ENCODE assay signal across 9 cellular contexts in the genomic region with DNA sequence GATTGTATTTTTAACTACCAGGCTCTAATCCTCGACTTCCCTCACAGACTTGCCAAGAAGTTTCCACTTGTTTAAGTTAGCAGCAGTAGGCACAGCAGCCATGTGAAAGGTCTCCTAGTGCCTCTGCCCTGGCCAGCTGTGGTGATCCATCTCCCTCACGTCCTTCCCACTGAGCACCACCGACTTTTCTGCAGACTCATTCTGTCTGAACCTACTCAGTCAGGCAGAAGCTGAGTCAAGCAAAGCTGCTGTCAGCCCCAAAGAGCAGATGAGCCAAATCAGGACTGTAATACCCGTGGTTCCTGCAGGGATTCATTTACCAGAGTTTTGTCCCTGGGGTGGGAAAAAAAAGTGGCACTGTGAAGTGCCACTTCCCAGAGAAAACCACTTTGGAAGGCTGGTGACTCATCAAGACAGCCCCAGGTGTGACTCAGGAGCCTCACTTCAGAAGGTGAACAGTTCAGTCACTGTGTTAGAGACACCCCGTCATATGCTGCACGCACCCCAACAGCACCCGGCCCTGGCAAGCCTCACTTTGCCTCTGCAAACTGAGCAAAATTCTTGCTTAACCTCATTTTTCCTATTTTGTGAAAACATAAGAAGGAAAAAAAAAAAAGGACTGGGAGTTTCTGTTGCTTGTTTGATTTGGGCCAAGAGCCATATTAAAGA.
DNase-seq lines count a peak whose midpoint lies in the region; ATAC-seq, FAIRE-seq and TF ChIP-seq lines count a peak whose summit lies in the region.
"Had no signal": no experiment of that assay in that cellular context is flagged by ENCODE, and none has a peak within 500 bp of the region (broad histone marks: within the 10 kb centered on the region; RNA-seq: fewer than 3 reads in every experiment).

No MANE protein-coding gene starts in this region.

- H3K9me3 ChIP-seq in GM12878 (replicated peaks; ENCODE audit: control insufficient read depth, insufficient read depth, low read length) (no peaks in the 10 kb centered on the region), uterus (no peaks in the 10 kb centered on the region), HAP-1 (no peaks in the 10 kb centered on the region)

- TF ChIP-seq POLR2A in GM12878 (IDR thresholded peaks at IDR 0.05; ENCODE audit: low read depth, low read length): no peak
- no peak for TF ChIP-seq POLR2A in uterus (IDR thresholded peaks at IDR 0.05)

- POLR2A ChIA-PET in GM12878 (lab: Charles Lee): interaction anchor here (0.7 to 8.3 kb wide), 12 partner anchors 10 to 76 kb away, joined by 3 to 87 read pairs (median 10); a partner anchor contains a TSS

- peak; percentile 57 for ATAC-seq in GM12878
- ATAC-seq in HG03457 (IDR thresholded peaks at IDR 0.05; ENCODE audit: unreplicated experiment): no peak

- no peaks in the 10 kb centered on the region for H3K36me3 Mint-ChIP-seq in activated naive CD4-positive, alpha-beta T cell treated with anti-CD3 and anti-CD28 coated beads, Interleukin-2, amount 50 U/mL, for 24 hours
- no peaks in the 10 kb centered on the region for H3K36me3 Mint-ChIP-seq in activated naive CD4-positive, alpha-beta T cell treated with anti-CD3 and anti-CD28 coated beads for 36 hours (ENCODE audit: low read depth)

- RAD21 ChIA-PET in GM12878 (lab: Charles Lee; ENCODE audit: unreplicated experiment): interaction anchor here (1.0 to 5.1 kb wide), 18 partner anchors 10 to 135 kb away, joined by 3 to 117 read pairs (median 6); a partner anchor contains a TSS

- H3K79me2 ChIP-seq in GM12878 (ENCODE audit: control insufficient read depth, insufficient read depth, low read length): peaks cover 13% of the 10 kb centered on the region

- no peak overlapping the region for H3K4me3 Mint-ChIP-seq in activated naive CD4-positive, alpha-beta T cell treated with anti-CD3 and anti-CD28 coated beads, Interleukin-2, amount 50 U/mL, for 24 hours
- no peak overlapping the region for H3K4me3 Mint-ChIP-seq in activated naive CD4-positive, alpha-beta T cell treated with anti-CD3 and anti-CD28 coated beads for 36 hours

- H3K27ac ChIP-seq in GM12878 (ENCODE audit: control insufficient read depth, insufficient read depth) (peak overlapping the region; percentile 63), layer of hippocampus (ENCODE audit: low read depth, low read length) (peak overlapping the region; percentile 27), uterus (peak overlapping the region; percentile 42 to 53)

- H3K4me2 ChIP-seq in GM12878 (ENCODE audit: control insufficient read depth, insufficient read depth): peak overlapping the region; percentile 58

- peak overlapping the region; percentile 19 for H3K27ac Mint-ChIP-seq in activated naive CD4-positive, alpha-beta T cell treated with anti-CD3 and anti-CD28 coated beads, Interleukin-2, amount 50 U/mL, for 24 hours
- no peak overlapping the region for H3K27ac Mint-ChIP-seq in activated naive CD4-positive, alpha-beta T cell treated with anti-CD3 and anti-CD28 coated beads for 36 hours

- H3K4me1 ChIP-seq in GM12878 (ENCODE audit: control insufficient read depth, insufficient read depth, low read length) (peaks cover 73% of the 10 kb centered on the region), uterus (peaks cover 6 to 13% of the 10 kb centered on the region in 2 donors), HAP-1 (peaks cover 28% of the 10 kb centered on the region)

- no peaks in the 10 kb centered on the region for H3K9me3 Mint-ChIP-seq in activated naive CD4-positive, alpha-beta T cell treated with anti-CD3 and anti-CD28 coated beads, Interleukin-2, amount 50 U/mL, for 24 hours
- no peaks in the 10 kb centered on the region for H3K9me3 Mint-ChIP-seq in activated naive CD4-positive, alpha-beta T cell treated with anti-CD3 and anti-CD28 coated beads for 36 hours

- H3K36me3 ChIP-seq in GM12878 (ENCODE audit: control insufficient read depth in 2 of 2, insufficient read depth in 2 of 2, low read length in 1 of 2) (no peaks in the 10 kb centered on the region; a peak in 1 of 4 replicates), uterus (no peaks in the 10 kb centered on the region), HAP-1 (replicated peaks) (no peaks in the 10 kb centered on the region)

- H3K27me3 Mint-ChIP-seq in activated naive CD4-positive, alpha-beta T cell treated with anti-CD3 and anti-CD28 coated beads, Interleukin-2, amount 50 U/mL, for 24 hours: peaks cover 2% of the 10 kb centered on the region
- H3K27me3 Mint-ChIP-seq in activated naive CD4-positive, alpha-beta T cell treated with anti-CD3 and anti-CD28 coated beads for 36 hours (ENCODE audit: low read depth): peaks cover 26% of the 10 kb centered on the region

- peak overlapping the region; percentile 31 for H3K9ac ChIP-seq in GM12878 (ENCODE audit: control insufficient read depth, insufficient read depth, low read length)

- in situ Hi-C loops in GM12878 (cut with MboI): loop anchor here (25.0 kb wide), 1 partner anchor 1270 kb away; no protein-coding TSS in a partner anchor
- in situ Hi-C loops in HAP-1 (cut with MboI; ENCODE audit: low sequenced_read_pairs): no loop called here

- no peak for FAIRE-seq in GM12878 (lab: Jason Lieb, UNC)

- H3K27me3 ChIP-seq in GM12878 (replicated peaks in 1 of 2; ENCODE audit: control insufficient read depth in 2 of 2, insufficient read depth in 2 of 2, low read length in 1 of 2): no peaks in the 10 kb centered on the region
- H3K27me3 ChIP-seq in layer of hippocampus (ENCODE audit: control insufficient read depth, insufficient read depth, low read length): no peaks in the 10 kb centered on the region
- no peaks in the 10 kb centered on the region for H3K27me3 ChIP-seq in uterus
- no peaks in the 10 kb centered on the region for H3K27me3 ChIP-seq in HAP-1 (ENCODE audit: low read depth)

- no peaks in the 10 kb centered on the region for H3K4me1 Mint-ChIP-seq in activated naive CD4-positive, alpha-beta T cell treated with anti-CD3 and anti-CD28 coated beads, Interleukin-2, amount 50 U/mL, for 24 hours
- peaks cover 7% of the 10 kb centered on the region for H3K4me1 Mint-ChIP-seq in activated naive CD4-positive, alpha-beta T cell treated with anti-CD3 and anti-CD28 coated beads for 36 hours (ENCODE audit: low read depth)

- no peaks in the 10 kb centered on the region for H4K20me1 ChIP-seq in GM12878 (ENCODE audit: control insufficient read depth, insufficient read depth)

- WGBS in GM12878 (ENCODE audit: insufficient coverage, insufficient replicate concordance, low lambda C conversion rate, missing lambda C conversion rate): 13% methylated on average over 7 of the region's 7 CpGs

- intact Hi-C loops in activated naive CD4-positive, alpha-beta T cell treated with anti-CD3 and anti-CD28 coated beads for 36 hours (cut with micrococcal nuclease): no loop called here
- intact Hi-C loops in GM12878 (cut with micrococcal nuclease; ENCODE audit: unreplicated experiment): loop anchor here (1.0 to 5.0 kb wide), 2 partner anchors 20 to 40 kb away; no protein-coding TSS in a partner anchor
- intact Hi-C loops in uterus (cut with DNase I; ENCODE audit: low total_unique reads): no loop called here

- TF ChIP-seq CTCF in GM12878 (IDR thresholded peaks at IDR 0.05 in 2 of 3, conservative IDR thresholded peaks at IDR 0.05 in 1 of 3; ENCODE audit: control insufficient read depth in 2 of 3, extremely low read depth in 1 of 3, insufficient read depth in 1 of 3, low read depth in 3 of 3, low read length in 3 of 3): no peak
- TF ChIP-seq CTCF in uterus (IDR thresholded peaks at IDR 0.05): no peak

- no peak overlapping the region; the same call in 1 of the 2 replicates for H2AFZ ChIP-seq in GM12878 (ENCODE audit: control insufficient read depth, low read depth, low read length)

- 0 out of 4 replicates have a peak, but pooled peaks of 1 of the 2 experiments have one; percentile 21 for TF ChIP-seq EP300 in GM12878 (IDR thresholded peaks at IDR 0.05; ENCODE audit: borderline replicate concordance in 1 of 2, control insufficient read depth in 1 of 2, low read depth in 2 of 2, low read length in 2 of 2)

- no peak for DNase-seq in activated naive CD4-positive, alpha-beta T cell treated with anti-CD3 and anti-CD28 coated beads for 36 hours
- DNase-seq in GM12878 (ENCODE audit: low read depth, low spot score) (no peak), uterus (peak; percentile 35 to 42), DMS79 treated with DMSO at 0.1 percent for 48 hours (lab: John Stamatoyannopoulos, UW) (no peak), HAP-1 (ENCODE audit: low spot score in 2 of 2) (no peak)
- DNase-seq: DND-41 had no signal

- no peak for TF ChIP-seq RAD21 in GM12878 (IDR thresholded peaks at IDR 0.05; ENCODE audit: insufficient read depth, low read depth, low read length)

- CTCF ChIA-PET in activated naive CD4-positive, alpha-beta T cell treated with anti-CD3 and anti-CD28 coated beads for 36 hours (lab: Charles Lee): interaction anchor here (1.4 kb wide), 1 partner anchor 13 kb away, joined by 9 read pairs; no protein-coding TSS in a partner anchor
- CTCF ChIA-PET in GM12878 (lab: Yijun Ruan, JAX): interaction anchor here (1.1 to 12.3 kb wide), 9 partner anchors 10 to 136 kb away, joined by 5 to 147 read pairs (median 22); a partner anchor contains a TSS

- H3K4me3 ChIP-seq in GM12878 (peak overlapping the region; percentile 52; the same call in 1 of the 2 replicates), uterus (no peak overlapping the region), HAP-1 (no peak overlapping the region)

- SMC1A ChIA-PET in GM12878 (lab: Charles Lee; ENCODE audit: uncharacterized antibody, unreplicated experiment): interaction anchor here (0.7 to 16.2 kb wide), 13 partner anchors 13 to 371 kb away, joined by 3 to 505 read pairs (median 27); a partner anchor contains a TSS

- no TSS peak for BruUV-seq in GM12878 (replicated peaks; lab: Mats Ljungman, UMichigan)

TF ChIP-seq in GM12878, 131 proteins besides CTCF, POLR2A, EP300 and RAD21 (continues in another document):
- TF ChIP-seq ZNF274 (IDR thresholded peaks at IDR 0.05; ENCODE audit: insufficient read depth, insufficient read length) (no peak), MEF2B (IDR thresholded peaks at IDR 0.05; ENCODE audit: partially characterized antibody, poor library complexity, severe bottlenecking) (peak; percentile 62), SIN3A (IDR thresholded peaks at IDR 0.05; ENCODE audit: low read depth, low read length) (no peak), GABPA (IDR thresholded peaks at IDR 0.05; ENCODE audit: low read depth) (no peak), CBX5 (IDR thresholded peaks at IDR 0.05; ENCODE audit: low read depth) (no peak), YBX1 (IDR thresholded peaks at IDR 0.05) (no peak), RELA (IDR thresholded peaks at IDR 0.05; ENCODE audit: borderline replicate concordance, partially characterized antibody) (no peak)

Comparison
In these comparisons a context has a peak if more than half of its experiments do, and no peak if none do; other contexts are left out.
1. DNase-seq: peak in uterus (2 of 2); none in activated naive CD4-positive, alpha-beta T cell treated with anti-CD3 and anti-CD28 coated beads for 36 hours (single experiment), GM12878 (single experiment), DMS79 treated with DMSO at 0.1 percent for 48 hours (single experiment) and HAP-1 (0 of 2).
2. Peak in every context shown above with its lines, with median percentiles within 50 percentile points of each other: H3K27ac ChIP-seq.